8 cellular contexts compared by ENCODE assay signal in the genomic region with DNA sequence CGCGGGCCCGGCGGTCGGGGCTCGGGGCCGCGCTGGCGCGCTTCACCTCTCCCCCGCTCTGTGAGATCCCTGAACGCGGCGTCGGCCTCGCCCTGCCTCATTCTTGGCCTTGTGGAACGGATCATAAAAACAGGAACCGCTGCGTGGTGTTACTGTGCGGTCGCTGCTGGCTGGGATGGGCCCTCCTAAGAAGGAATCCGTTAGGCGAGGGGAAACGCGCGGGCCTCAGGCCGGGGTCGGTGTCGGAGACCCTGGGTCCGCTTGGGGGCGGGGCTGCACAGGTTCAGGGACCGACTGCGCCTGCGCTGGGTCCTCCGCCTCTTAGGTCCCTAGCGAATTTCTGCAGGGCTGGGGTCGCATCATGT. TPM values are rescaled to one million over a fixed set of nuclear protein-coding genes. Genes with fewer than 3 reads are reported as not detected.
A peak's percentile ranks its signal among the peaks of the same experiment; 100 is the strongest.
DNase-seq lines count a peak whose midpoint lies in the region; ATAC-seq and TF ChIP-seq lines count a peak whose summit lies in the region.

No MANE protein-coding gene starts in this region.

- no peak for TF ChIP-seq CTCF in left lung (IDR thresholded peaks at IDR 0.05)

- peak; percentile 1 for ATAC-seq in GM18520 (IDR thresholded peaks at IDR 0.05; ENCODE audit: unreplicated experiment)
- peak; percentile 27 for ATAC-seq in HG03095 (IDR thresholded peaks at IDR 0.05; ENCODE audit: unreplicated experiment)
- ATAC-seq in left lung: peak; percentile 54

- DNase-seq in A172 (ENCODE audit: low spot score) (peak; percentile 46), NCI-H345 (lab: John Stamatoyannopoulos, UW) (peak; percentile 75), cortex of kidney (lab: John Stamatoyannopoulos, UW) (peak; percentile 6), left lung (peak; percentile 77 to 91)
- peak; percentile 94 for DNase-seq in activated CD4-positive, alpha-beta T cell treated with anti-CD3 and anti-CD28 coated beads, Interleukin-2, amount 10 ng/mL, durations not matched to agents 24 days and 14 days
- DNase-seq in stimulated activated CD4-positive, alpha-beta T cell treated with anti-CD3 and anti-CD28 coated beads, Interleukin-2, amount 100 ng/mL, for 48 hours: peak; percentile 72 to 76

- peak overlapping the region; percentile 80 to 86 for H3K4me3 ChIP-seq in left lung

- peaks cover 50% of the 10 kb centered on the region for H3K4me1 Mint-ChIP-seq in activated CD4-positive, alpha-beta T cell treated with anti-CD3 and anti-CD28 coated beads, Interleukin-2, amount 10 ng/mL, durations not matched to agents 24 days and 14 days

- no peaks in the 10 kb centered on the region for H3K9me3 Mint-ChIP-seq in activated CD4-positive, alpha-beta T cell treated with anti-CD3 and anti-CD28 coated beads, Interleukin-2, amount 10 ng/mL, durations not matched to agents 24 days and 14 days

- peaks cover 4 to 25% of the 10 kb centered on the region in 2 donors for H3K4me1 ChIP-seq in left lung

- no peaks in the 10 kb centered on the region for H3K27me3 Mint-ChIP-seq in activated CD4-positive, alpha-beta T cell treated with anti-CD3 and anti-CD28 coated beads, Interleukin-2, amount 10 ng/mL, durations not matched to agents 24 days and 14 days

- peaks cover 0 to 4% of the 10 kb centered on the region in 2 donors for H3K36me3 ChIP-seq in left lung

- H3K27ac ChIP-seq in left lung: peak overlapping the region; percentile 94 to 95

- H3K9me3 ChIP-seq in left lung: no peaks in the 10 kb centered on the region

- H3K4me3 Mint-ChIP-seq in activated CD4-positive, alpha-beta T cell treated with anti-CD3 and anti-CD28 coated beads, Interleukin-2, amount 10 ng/mL, durations not matched to agents 24 days and 14 days: peak overlapping the region; percentile 97

- intact Hi-C loops in activated CD4-positive, alpha-beta T cell treated with anti-CD3 and anti-CD28 coated beads, Interleukin-2, amount 10 ng/mL, durations not matched to agents 24 days and 14 days (cut with micrococcal nuclease): loop anchor here (1.0 to 10.0 kb wide), 6 partner anchors 162 to 1002 kb away; a partner anchor contains a TSS
- intact Hi-C loops in left lung (cut with DNase I): no loop called here

- H3K27ac Mint-ChIP-seq in activated CD4-positive, alpha-beta T cell treated with anti-CD3 and anti-CD28 coated beads, Interleukin-2, amount 10 ng/mL, durations not matched to agents 24 days and 14 days: peak overlapping the region; percentile 90

- H3K27me3 ChIP-seq in left lung: no peaks in the 10 kb centered on the region

- H3K36me3 Mint-ChIP-seq in activated CD4-positive, alpha-beta T cell treated with anti-CD3 and anti-CD28 coated beads, Interleukin-2, amount 10 ng/mL, durations not matched to agents 24 days and 14 days (ENCODE audit: low read depth): peaks cover 17% of the 10 kb centered on the region

RNA-seq across cellular contexts. Expression of a gene that starts 0.4 kb away (rescaled TPM):
- 70.2 and 71.8 TPM in 2 replicates for total RNA-seq in A172 (2014; rRNA removed; shearing (Covaris generic))
- total RNA-seq in activated CD4-positive, alpha-beta T cell treated with anti-CD3 and anti-CD28 coated beads, Interleukin-2, amount 10 ng/mL, durations not matched to agents 24 days and 14 days: 39.9 and 40.9 TPM in 2 replicates
- total RNA-seq in left lung: 10 to 100 TPM in 1 of 2 donors, 1 to 10 TPM in 1; 8.6 to 25.0 TPM

RNA-seq across cellular contexts. Expression of a gene that starts 5.2 kb away (rescaled TPM):
- 29.5 and 45.3 TPM in 2 replicates for total RNA-seq in A172 (2014; rRNA removed; shearing (Covaris generic))
- 42.0 and 43.0 TPM in 2 replicates for total RNA-seq in activated CD4-positive, alpha-beta T cell treated with anti-CD3 and anti-CD28 coated beads, Interleukin-2, amount 10 ng/mL, durations not matched to agents 24 days and 14 days
- 10 to 100 TPM; 41.5 to 45.0 TPM for total RNA-seq in left lung

RNA-seq across cellular contexts. Expression of a gene that starts 49.7 kb away (rescaled TPM):
- total RNA-seq in A172 (2014; rRNA removed; shearing (Covaris generic)): 9.5 and 10.8 TPM in 2 replicates
- 0.14 and 0.21 TPM in 2 replicates for total RNA-seq in activated CD4-positive, alpha-beta T cell treated with anti-CD3 and anti-CD28 coated beads, Interleukin-2, amount 10 ng/mL, durations not matched to agents 24 days and 14 days
- total RNA-seq in left lung: 10 to 100 TPM; 10.8 to 16.0 TPM

Comparison
In these comparisons a context has a peak if more than half of its experiments do, and no peak if none do; other contexts are left out.
1. Peak in every context shown above with its lines: DNase-seq, ATAC-seq, H3K4me3 ChIP-seq and H3K27ac ChIP-seq.
2. DNase-seq: peak in every context shown above with its lines; median percentile 94 in activated CD4-positive, alpha-beta T cell treated with anti-CD3 and anti-CD28 coated beads, Interleukin-2, amount 10 ng/mL, durations not matched to agents 24 days and 14 days; 84 in left lung; 75 in NCI-H345; 74 in stimulated activated CD4-positive, alpha-beta T cell treated with anti-CD3 and anti-CD28 coated beads, Interleukin-2, amount 100 ng/mL, for 48 hours; 46 in A172; 6 in cortex of kidney.
3. ATAC-seq: peak in every context shown above with its lines; median percentile 54 in left lung; 27 in HG03095; 1 in GM18520.